25 cellular contexts compared by ENCODE assay signal in genomic region chr11:116414357-116414756, GRCh38.
"Had no signal": no experiment of that assay in that cellular context is flagged by ENCODE, and none has a peak within 500 bp of the region (broad histone marks: within the 10 kb centered on the region; RNA-seq: fewer than 3 reads in every experiment).

No MANE protein-coding gene starts in this region.

- H3K9me3 Mint-ChIP-seq: activated B cell treated with CpG ODN at 0.5 μM for 24 hours; activated CD8-positive, alpha-beta T cell treated with anti-CD3 and anti-CD28 coated beads for 36 hours; activated naive CD4-positive, alpha-beta T cell treated with anti-CD3 and anti-CD28 coated beads, Interleukin-2, amount 50 U/mL, for 24 hours; activated T-cell treated with anti-CD3 and anti-CD28 coated beads, Interleukin-2, amount 50 U/mL, for 4 hours; activated T-helper 17 cell treated with anti-CD3 and anti-CD28 coated beads, Interleukin-2, amount 50 U/mL, for 72 hours had no signal

- H3K4me1 Mint-ChIP-seq: activated B cell treated with CpG ODN at 0.5 μM for 24 hours; activated naive CD4-positive, alpha-beta T cell treated with anti-CD3 and anti-CD28 coated beads, Interleukin-2, amount 50 U/mL, for 24 hours; activated T-helper 17 cell treated with anti-CD3 and anti-CD28 coated beads, Interleukin-2, amount 50 U/mL, for 72 hours had no signal

- H3K9me3 ChIP-seq: colonic mucosa, gastrocnemius medialis, left ventricle myocardium inferior, mucosa of descending colon, upper lobe of left lung, vagina had no signal

- H3K27ac Mint-ChIP-seq: activated B cell treated with CpG ODN at 0.5 μM for 24 hours; activated CD8-positive, alpha-beta T cell treated with anti-CD3 and anti-CD28 coated beads for 36 hours; activated naive CD4-positive, alpha-beta T cell treated with anti-CD3 and anti-CD28 coated beads, Interleukin-2, amount 50 U/mL, for 24 hours; activated T-helper 17 cell treated with anti-CD3 and anti-CD28 coated beads, Interleukin-2, amount 50 U/mL, for 72 hours; T-helper 17 cell had no signal

- H3K4me3 ChIP-seq: colonic mucosa, gastrocnemius medialis, left ventricle myocardium inferior, lung, mucosa of descending colon, skin epidermis, upper lobe of left lung, vagina had no signal

- H3K4me1 ChIP-seq: colonic mucosa, gastrocnemius medialis, left ventricle myocardium inferior, upper lobe of left lung, vagina had no signal

- H3K36me3 Mint-ChIP-seq: activated naive CD4-positive, alpha-beta T cell treated with anti-CD3 and anti-CD28 coated beads, Interleukin-2, amount 50 U/mL, for 24 hours had no signal

- DNase-seq: activated B cell treated with CpG ODN at 0.5 μM for 24 hours; activated CD4-positive, alpha-beta T cell treated with anti-CD3 and anti-CD28 coated beads, Interleukin-2, amount 50 U/mL, for 1 hour; activated CD8-positive, alpha-beta T cell treated with anti-CD3 and anti-CD28 coated beads for 36 hours; activated gamma-delta T cell treated with Interleukin-2 at 50 U/mL for 16 hours; activated T-cell treated with anti-CD3 and anti-CD28 coated beads, Interleukin-2, amount 50 U/mL, for 4 hours; colonic mucosa; effector CD8-positive, alpha-beta T cell; erythroblast; gastrocnemius medialis; glutamatergic neuron; islet precursor cell; left ventricle myocardium inferior; mucosa of descending colon; right cardiac atrium; stimulated activated CD4-positive, alpha-beta T cell treated with anti-CD3 and anti-CD28 coated beads, Interleukin-12 subunit alpha, Interleukin-12 subunit beta, amount 100 ng/mL, for 4 hours; stimulated activated CD4-positive, alpha-beta T cell treated with anti-CD3 and anti-CD28 coated beads, Interleukin-4, amount 100 ng/mL, for 1 hour; stimulated activated naive CD8-positive, alpha-beta T cell treated with anti-CD3 and anti-CD28 coated beads, Interleukin-15, Interleukin-2, amounts not matched to agents 100 U/mL and 50 U/mL, for 24 hours; T-helper 17 cell; T1000; upper lobe of left lung had no signal

- H3K27me3 ChIP-seq: colonic mucosa, gastrocnemius medialis, upper lobe of left lung, vagina had no signal

- H3K36me3 ChIP-seq: colonic mucosa, gastrocnemius medialis, left ventricle myocardium inferior, upper lobe of left lung, vagina had no signal

- H3K27ac ChIP-seq: colonic mucosa, gastrocnemius medialis, left ventricle myocardium inferior, skin epidermis, upper lobe of left lung had no signal

- H3K27me3 Mint-ChIP-seq: activated naive CD4-positive, alpha-beta T cell treated with anti-CD3 and anti-CD28 coated beads, Interleukin-2, amount 50 U/mL, for 24 hours had no signal

- H3K4me3 Mint-ChIP-seq: activated B cell treated with CpG ODN at 0.5 μM for 24 hours; activated CD8-positive, alpha-beta T cell treated with anti-CD3 and anti-CD28 coated beads for 36 hours; activated naive CD4-positive, alpha-beta T cell treated with anti-CD3 and anti-CD28 coated beads, Interleukin-2, amount 50 U/mL, for 24 hours; activated T-cell treated with anti-CD3 and anti-CD28 coated beads, Interleukin-2, amount 50 U/mL, for 4 hours; activated T-helper 17 cell treated with anti-CD3 and anti-CD28 coated beads, Interleukin-2, amount 50 U/mL, for 72 hours; T-helper 17 cell had no signal
